Comparison of ENCODE assay signal across 11 cellular contexts in the genomic region with DNA sequence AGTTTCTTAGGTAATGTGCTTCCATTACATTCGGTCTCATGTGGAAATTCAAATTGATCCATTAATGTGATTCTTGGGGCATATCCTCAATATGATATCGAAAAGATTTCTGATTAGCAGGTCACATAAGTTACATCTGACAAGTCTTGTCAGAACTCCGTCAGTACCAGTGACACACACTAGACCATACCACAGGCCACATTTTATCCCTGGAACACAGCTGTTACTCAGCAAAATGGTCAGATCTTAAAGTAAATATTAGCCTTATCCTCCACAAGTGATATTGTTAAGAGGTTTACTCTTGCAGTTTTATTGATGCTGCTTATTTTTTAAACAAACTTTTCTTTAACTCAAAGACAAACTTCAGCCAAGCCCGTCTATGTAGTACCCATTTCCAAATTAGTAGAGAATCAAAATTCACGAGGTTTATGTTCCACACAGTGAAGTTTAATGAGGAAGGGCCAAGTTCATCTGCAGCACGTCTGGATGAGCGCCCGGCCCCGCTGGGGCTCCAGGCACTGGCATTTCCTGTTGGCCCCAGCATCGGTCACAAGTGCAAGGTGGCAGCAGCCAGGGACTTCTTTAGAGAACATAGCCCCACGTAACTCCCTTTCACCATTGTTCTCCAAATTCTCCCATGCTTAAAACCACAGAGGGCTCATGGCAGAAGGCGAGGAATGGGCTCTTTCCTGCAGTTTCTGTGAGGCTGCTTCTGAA.
DNase-seq lines count a peak whose midpoint lies in the region; ATAC-seq and TF ChIP-seq lines count a peak whose summit lies in the region.
"Had no signal": no experiment of that assay in that cellular context is flagged by ENCODE, and none has a peak within 500 bp of the region (broad histone marks: within the 10 kb centered on the region; RNA-seq: fewer than 3 reads in every experiment).

No MANE protein-coding gene starts in this region.

- H3K4me3 ChIP-seq in LNCaP clone FGC (ENCODE audit: low read depth, low read length) (no peak overlapping the region), left lung (no peak overlapping the region), thoracic aorta (peak overlapping the region; percentile 32), SK-N-SH (ENCODE audit: low read depth in 2 of 2, low read length in 1 of 2) (no peak overlapping the region)

- H3K9me3 ChIP-seq in left lung (no peaks in the 10 kb centered on the region), thoracic aorta (no peaks in the 10 kb centered on the region), SK-N-SH (no peaks in the 10 kb centered on the region)

- H4K20me1 ChIP-seq in SK-N-SH (ENCODE audit: insufficient read depth): no peaks in the 10 kb centered on the region

- DNase-seq in LNCaP clone FGC (ENCODE audit: low read depth) (peak; percentile 94), caudate nucleus (lab: John Stamatoyannopoulos, UW) (peak in 33 of 61 donors; percentile 8 to 77 (median 35)), left lung (peak; percentile 70 to 83), thoracic aorta (ENCODE audit: low spot score) (no peak), SK-N-SH (no peak)
- DNase-seq in activated T-helper 2 cell treated with anti-CD3 and anti-CD28 coated beads, Interferon-gamma antibody, Interleukin-2, Interleukin-4, amounts not matched to agents 10 μg/mL and 5 μg/mL and 100 μg/mL, durations not matched to agents 14 hours and 24 hours and 36 hours (ENCODE audit: low spot score): no peak
- no peak for DNase-seq in stimulated activated CD8-positive, alpha-beta memory T cell treated with anti-CD3 and anti-CD28 coated beads, Interleukin-4, amount 100 ng/mL, for 48 hours
- DNase-seq: activated CD4-positive, alpha-beta T cell treated with anti-CD3 and anti-CD28 coated beads for 48 hours; amniotic stem cell; foreskin keratinocyte had no signal

- peaks cover 5 to 10% of the 10 kb centered on the region in 2 donors for H3K4me1 ChIP-seq in left lung
- peaks cover 49 to 61% of the 10 kb centered on the region in 2 donors for H3K4me1 ChIP-seq in thoracic aorta (ENCODE audit: control insufficient read depth in 1 of 2, low read depth in 2 of 2)
- peaks cover 0 to 17% of the 10 kb centered on the region in 2 experiments; a peak in 1 of 4 replicates for H3K4me1 ChIP-seq in SK-N-SH (ENCODE audit: control insufficient read depth in 1 of 2, insufficient read depth in 2 of 2, low read depth in 1 of 2, low read length in 1 of 2)
- H3K4me1 ChIP-seq: foreskin keratinocyte had no signal

- intact Hi-C loops in left lung (cut with DNase I): no loop called here
- intact Hi-C loops in activated T-helper 2 cell treated with anti-CD3 and anti-CD28 coated beads, Interferon-gamma antibody, Interleukin-2, Interleukin-4, amounts not matched to agents 10 μg/mL and 5 μg/mL and 100 μg/mL, durations not matched to agents 14 hours and 24 hours and 36 hours (cut with micrococcal nuclease): no loop called here

- peaks cover 4% of the 10 kb centered on the region for H3K27me3 Mint-ChIP-seq in activated T-helper 2 cell treated with anti-CD3 and anti-CD28 coated beads, Interferon-gamma antibody, Interleukin-2, Interleukin-4, amounts not matched to agents 10 μg/mL and 5 μg/mL and 100 μg/mL, durations not matched to agents 14 hours and 24 hours and 36 hours (ENCODE audit: low read depth)

- peaks cover 8% of the 10 kb centered on the region for H3K4me1 Mint-ChIP-seq in activated T-helper 2 cell treated with anti-CD3 and anti-CD28 coated beads, Interferon-gamma antibody, Interleukin-2, Interleukin-4, amounts not matched to agents 10 μg/mL and 5 μg/mL and 100 μg/mL, durations not matched to agents 14 hours and 24 hours and 36 hours (ENCODE audit: low read depth)

- POLR2A ChIA-PET in SK-N-SH (lab: Yijun Ruan, JAX): no interaction called here

- CTCF ChIA-PET in SK-N-SH (lab: Yijun Ruan, JAX): interaction anchor here (1.0 to 3.2 kb wide), 2 partner anchors 18 to 36 kb away, joined by 3 to 12 read pairs; no protein-coding TSS in a partner anchor

- ATAC-seq in left lung (peak; percentile 73), thoracic aorta (ENCODE audit: insufficient number of reproducible peaks, low FRiP score, low read depth) (peak; percentile 51), HG03469 (IDR thresholded peaks at IDR 0.05; ENCODE audit: unreplicated experiment) (no peak)
- ATAC-seq: foreskin keratinocyte had no signal

- H3K27me3 ChIP-seq in left lung: peaks cover 0 to 5% of the 10 kb centered on the region in 2 donors
- H3K27me3 ChIP-seq in thoracic aorta (replicated peaks; ENCODE audit: insufficient read depth): no peaks in the 10 kb centered on the region
- no peaks in the 10 kb centered on the region for H3K27me3 ChIP-seq in SK-N-SH (ENCODE audit: insufficient read depth)
- H3K27me3 ChIP-seq: foreskin keratinocyte had no signal

- TF ChIP-seq EP300 in SK-N-SH (IDR thresholded peaks at IDR 0.05; ENCODE audit: borderline replicate concordance in 1 of 2, low read depth in 1 of 2, low read length in 1 of 2): no peak

- H2AFZ ChIP-seq in SK-N-SH (ENCODE audit: low read depth): no peak overlapping the region

- H3K9ac ChIP-seq in SK-N-SH: no peak overlapping the region

- H3K9me2 ChIP-seq in SK-N-SH: no peaks in the 10 kb centered on the region

- no peak overlapping the region for H3K4me3 Mint-ChIP-seq in activated T-helper 2 cell treated with anti-CD3 and anti-CD28 coated beads, Interferon-gamma antibody, Interleukin-2, Interleukin-4, amounts not matched to agents 10 μg/mL and 5 μg/mL and 100 μg/mL, durations not matched to agents 14 hours and 24 hours and 36 hours (ENCODE audit: low read depth)

- no peaks in the 10 kb centered on the region for H3F3A ChIP-seq in SK-N-SH (replicated peaks; ENCODE audit: insufficient read depth)

- TF ChIP-seq CTCF in LNCaP clone FGC (IDR thresholded peaks at IDR 0.05; ENCODE audit: control insufficient read depth, extremely low read depth, insufficient read depth) (no peak), left lung (IDR thresholded peaks at IDR 0.05) (no peak), thoracic aorta (IDR thresholded peaks at IDR 0.05) (no peak), SK-N-SH (IDR thresholded peaks at IDR 0.05) (no peak)

- no peak for TF ChIP-seq RAD21 in SK-N-SH (IDR thresholded peaks at IDR 0.05; ENCODE audit: low read length)

- peak overlapping the region; percentile 86 for H3K27ac ChIP-seq in caudate nucleus (ENCODE audit: low read depth, low read length)
- H3K27ac ChIP-seq in left lung: no peak overlapping the region
- H3K27ac ChIP-seq in thoracic aorta: peak overlapping the region; percentile 92 to 97
- no peak overlapping the region for H3K27ac ChIP-seq in SK-N-SH (ENCODE audit: low read depth in 2 of 2, low read length in 1 of 2)
- H3K27ac ChIP-seq: foreskin keratinocyte had no signal

- 42% methylated on average over 12 of the region's 12 CpGs for whole genome bisulfite sequencing in SK-N-SH (ENCODE audit: low lambda C conversion rate)

- H3K36me3 Mint-ChIP-seq in activated T-helper 2 cell treated with anti-CD3 and anti-CD28 coated beads, Interferon-gamma antibody, Interleukin-2, Interleukin-4, amounts not matched to agents 10 μg/mL and 5 μg/mL and 100 μg/mL, durations not matched to agents 14 hours and 24 hours and 36 hours (ENCODE audit: low read depth): no peaks in the 10 kb centered on the region

- H3K27ac Mint-ChIP-seq in activated T-helper 2 cell treated with anti-CD3 and anti-CD28 coated beads, Interferon-gamma antibody, Interleukin-2, Interleukin-4, amounts not matched to agents 10 μg/mL and 5 μg/mL and 100 μg/mL, durations not matched to agents 14 hours and 24 hours and 36 hours: no peak overlapping the region

- H3K9me3 Mint-ChIP-seq in activated T-helper 2 cell treated with anti-CD3 and anti-CD28 coated beads, Interferon-gamma antibody, Interleukin-2, Interleukin-4, amounts not matched to agents 10 μg/mL and 5 μg/mL and 100 μg/mL, durations not matched to agents 14 hours and 24 hours and 36 hours: no peaks in the 10 kb centered on the region

- no peaks in the 10 kb centered on the region for H3K79me2 ChIP-seq in SK-N-SH (ENCODE audit: insufficient read depth)

- no peak overlapping the region for H3K4me2 ChIP-seq in SK-N-SH

- H3K36me3 ChIP-seq in left lung (no peaks in the 10 kb centered on the region), thoracic aorta (no peaks in the 10 kb centered on the region), SK-N-SH (replicated peaks in 1 of 2; ENCODE audit: control insufficient read depth in 1 of 2, insufficient read depth in 2 of 2, low read length in 1 of 2) (no peaks in the 10 kb centered on the region)

TF ChIP-seq in SK-N-SH, 30 proteins besides CTCF, POLR2A, EP300 and RAD21 (continues in another document):
- TF ChIP-seq SMC3 (IDR thresholded peaks at IDR 0.05; ENCODE audit: low read depth, low read length) (no peak), YY1 (IDR thresholded peaks at IDR 0.05; ENCODE audit: low read depth) (no peak), TEAD4 (IDR thresholded peaks at IDR 0.05; ENCODE audit: borderline replicate concordance, insufficient read depth) (no peak), GATA2 (CRISPR knock-in tag; IDR thresholded peaks at IDR 0.05) (no peak), TAF1 (IDR thresholded peaks at IDR 0.05; ENCODE audit: borderline replicate concordance, low read depth, low read length) (no peak), FOXM1 (IDR thresholded peaks at IDR 0.05; ENCODE audit: low read depth) (no peak), POLR2AphosphoS5 (IDR thresholded peaks at IDR 0.05; ENCODE audit: low read depth, low read length) (no peak), CHD2 (IDR thresholded peaks at IDR 0.05; ENCODE audit: low read length, partially characterized antibody) (no peak), MXI1 (IDR thresholded peaks at IDR 0.05; ENCODE audit: low read depth, low read length) (no peak), JUND (IDR thresholded peaks at IDR 0.05) (no peak), TCF12 (IDR thresholded peaks at IDR 0.05) (no peak), GABPA (IDR thresholded peaks at IDR 0.05; ENCODE audit: low read depth) (no peak), FOSL2 (IDR thresholded peaks at IDR 0.05; ENCODE audit: borderline replicate concordance, low read depth) (no peak)
- TF ChIP-seq, protein P1, sequence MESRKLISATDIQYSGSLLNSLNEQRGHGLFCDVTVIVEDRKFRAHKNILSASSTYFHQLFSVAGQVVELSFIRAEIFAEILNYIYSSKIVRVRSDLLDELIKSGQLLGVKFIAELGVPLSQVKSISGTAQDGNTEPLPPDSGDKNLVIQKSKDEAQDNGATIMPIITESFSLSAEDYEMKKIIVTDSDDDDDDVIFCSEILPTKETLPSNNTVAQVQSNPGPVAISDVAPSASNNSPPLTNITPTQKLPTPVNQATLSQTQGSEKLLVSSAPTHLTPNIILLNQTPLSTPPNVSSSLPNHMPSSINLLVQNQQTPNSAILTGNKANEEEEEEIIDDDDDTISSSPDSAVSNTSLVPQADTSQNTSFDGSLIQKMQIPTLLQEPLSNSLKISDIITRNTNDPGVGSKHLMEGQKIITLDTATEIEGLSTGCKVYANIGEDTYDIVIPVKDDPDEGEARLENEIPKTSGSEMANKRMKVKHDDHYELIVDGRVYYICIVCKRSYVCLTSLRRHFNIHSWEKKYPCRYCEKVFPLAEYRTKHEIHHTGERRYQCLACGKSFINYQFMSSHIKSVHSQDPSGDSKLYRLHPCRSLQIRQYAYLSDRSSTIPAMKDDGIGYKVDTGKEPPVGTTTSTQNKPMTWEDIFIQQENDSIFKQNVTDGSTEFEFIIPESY (IDR thresholded peaks at IDR 0.05; ENCODE audit: borderline replicate concordance, low read depth): no peak

Comparison
In these comparisons a context has a peak if more than half of its experiments do, and no peak if none do; other contexts are left out.
1. DNase-seq: peak in LNCaP clone FGC (single experiment), caudate nucleus (33 of 61) and left lung (2 of 2); none in thoracic aorta (single experiment), activated T-helper 2 cell treated with anti-CD3 and anti-CD28 coated beads, Interferon-gamma antibody, Interleukin-2, Interleukin-4, amounts not matched to agents 10 μg/mL and 5 μg/mL and 100 μg/mL, durations not matched to agents 14 hours and 24 hours and 36 hours (single experiment), SK-N-SH (single experiment) and stimulated activated CD8-positive, alpha-beta memory T cell treated with anti-CD3 and anti-CD28 coated beads, Interleukin-4, amount 100 ng/mL, for 48 hours (single experiment).
2. H3K27ac ChIP-seq: peak in caudate nucleus (single experiment) and thoracic aorta (2 of 2); none in left lung (0 of 2) and SK-N-SH (0 of 2).